16 cellular contexts compared by ENCODE assay signal in genomic region chr16:5108505-5109158, GRCh38. TPM values are rescaled to one million over a fixed set of nuclear protein-coding genes. Genes with fewer than 3 reads are reported as not detected.
DNase-seq lines count a peak whose midpoint lies in the region; ATAC-seq, FAIRE-seq and TF ChIP-seq lines count a peak whose summit lies in the region.
"Had no signal": no experiment of that assay in that cellular context is flagged by ENCODE, and none has a peak within 500 bp of the region (broad histone marks: within the 10 kb centered on the region; RNA-seq: fewer than 3 reads in every experiment).

No MANE protein-coding gene starts in this region.

- intact Hi-C loops in HepG2 (cut with micrococcal nuclease; ENCODE audit: unreplicated experiment) (no loop called here), right lobe of liver (cut with DNase I) (no loop called here), left ventricle myocardium superior (cut with micrococcal nuclease) (no loop called here), sigmoid colon (cut with DNase I) (no loop called here)

- ATAC-seq in HepG2 (peak; percentile 55), right lobe of liver (no peak), left ventricle myocardium superior (peak; percentile 82)
- ATAC-seq: A549; CD8-positive, alpha-beta T cell had no signal

- TF ChIP-seq EP300 in HepG2 (IDR thresholded peaks at IDR 0.05; ENCODE audit: low read depth in 2 of 2, low read length in 2 of 2), result no peak
- TF ChIP-seq EP300 in HepG2 (CRISPR knock-in tag; IDR thresholded peaks at IDR 0.05; ENCODE audit: borderline replicate concordance), result no peak
- no peak for TF ChIP-seq EP300 in sigmoid colon (IDR thresholded peaks at IDR 0.05)

- CTCF ChIA-PET in HepG2 (lab: Yijun Ruan, JAX; ENCODE audit: low intra/inter-chr PET ratio, low total read pairs), result no interaction called here

- no peaks in the 10 kb centered on the region for H3K36me3 ChIP-seq in HepG2 (replicated peaks in 1 of 2; ENCODE audit: control insufficient read depth in 1 of 2, insufficient read depth in 2 of 2, low read length in 2 of 2)
- H3K36me3 ChIP-seq in right lobe of liver, result no peaks in the 10 kb centered on the region
- H3K36me3 ChIP-seq in sigmoid colon, result no peaks in the 10 kb centered on the region

- no peak overlapping the region for H3K4me2 ChIP-seq in HepG2 (ENCODE audit: low read depth, low read length)
- H3K4me2 ChIP-seq: A549 had no signal

- POLR2A ChIA-PET in HepG2 (lab: Yijun Ruan, JAX), result interaction anchor here (1.3 to 2.3 kb wide), 2 partner anchors 10 to 26 kb away, joined by 4 to 9 read pairs; no protein-coding TSS in a partner anchor

- peaks cover 0 to 2% (median 1%) of the 10 kb centered on the region in 3 donors for H3K27me3 Mint-ChIP-seq in immature natural killer cell (ENCODE audit: low read depth in 3 of 3)

- H3K36me3 Mint-ChIP-seq in immature natural killer cell, result no peaks in the 10 kb centered on the region
- H3K36me3 Mint-ChIP-seq: CD14-positive monocyte; CD8-positive, alpha-beta T cell had no signal

- no TSS peak for BruUV-seq in HepG2 (replicated peaks; lab: Mats Ljungman, UMichigan)

- no peaks in the 10 kb centered on the region for H3K27me3 ChIP-seq in HepG2 (ENCODE audit: control insufficient read depth in 1 of 2, insufficient read depth in 2 of 2, low read length in 2 of 2)
- H3K27me3 ChIP-seq in right lobe of liver, result no peaks in the 10 kb centered on the region
- H3K27me3 ChIP-seq in sigmoid colon, result no peaks in the 10 kb centered on the region

- no peak for TF ChIP-seq CTCF in HepG2 (CRISPR knock-in tag; IDR thresholded peaks at IDR 0.05)
- no peak for TF ChIP-seq CTCF in right lobe of liver (IDR thresholded peaks at IDR 0.05)
- TF ChIP-seq CTCF in sigmoid colon (IDR thresholded peaks at IDR 0.05), result no peak

- no peak for TF ChIP-seq POLR2A in HepG2 (IDR thresholded peaks at IDR 0.05; ENCODE audit: insufficient read depth in 1 of 2, low read depth in 2 of 2, low read length in 2 of 2)
- no peak for TF ChIP-seq POLR2A in right lobe of liver (IDR thresholded peaks at IDR 0.05)
- TF ChIP-seq POLR2A in sigmoid colon (IDR thresholded peaks at IDR 0.05), result no peak
- TF ChIP-seq POLR2A in GM12892 (IDR thresholded peaks at IDR 0.05; ENCODE audit: low read depth, low read length), result no peak

- TF ChIP-seq RAD21 in HepG2 (CRISPR knock-in tag; IDR thresholded peaks at IDR 0.05), result no peak

- H3K9me3 Mint-ChIP-seq in immature natural killer cell, result no peaks in the 10 kb centered on the region
- H3K9me3 Mint-ChIP-seq: CD8-positive, alpha-beta T cell had no signal

- no peaks in the 10 kb centered on the region for H3K79me2 ChIP-seq in HepG2 (ENCODE audit: insufficient read depth, low read length)

- peaks cover 8% of the 10 kb centered on the region for H3K4me1 ChIP-seq in HepG2 (ENCODE audit: insufficient read depth, low read length)
- H3K4me1 ChIP-seq in right lobe of liver, result no peaks in the 10 kb centered on the region
- no peaks in the 10 kb centered on the region for H3K4me1 ChIP-seq in sigmoid colon
- H3K4me1 ChIP-seq: A549 had no signal

- no peaks in the 10 kb centered on the region for H4K20me1 ChIP-seq in HepG2 (ENCODE audit: insufficient read depth, low read length)

- in situ Hi-C loops in HepG2 (cut with HindIII; ENCODE audit: extremely low pct_ligation_motif_present, low pct_unique_long_range_greater_than_20kb), result no loop called here

- H3K9me3 ChIP-seq in HepG2 (ENCODE audit: low read length), result no peaks in the 10 kb centered on the region
- no peaks in the 10 kb centered on the region for H3K9me3 ChIP-seq in right lobe of liver
- H3K9me3 ChIP-seq in sigmoid colon, result no peaks in the 10 kb centered on the region
- H3K9me3 ChIP-seq: A549 had no signal

- H3K9ac ChIP-seq in HepG2 (ENCODE audit: insufficient read depth, low read depth, low read length), result no peak overlapping the region

- H3K27ac ChIP-seq in HepG2 (ENCODE audit: extremely low read length, insufficient read depth, low read length) (no peak overlapping the region), right lobe of liver (no peak overlapping the region), sigmoid colon (no peak overlapping the region)
- H3K27ac ChIP-seq: A549, HL-60 had no signal

- no peak for DNase-seq in HepG2 (ENCODE audit: low spot score)
- DNase-seq in right lobe of liver, result no peak
- peak; percentile 69 for DNase-seq in left ventricle myocardium superior
- peak; percentile 30 for DNase-seq in sigmoid colon
- no peak for DNase-seq in immature natural killer cell
- DNase-seq in GM12892 (ENCODE audit: insufficient read length), result no peak
- DNase-seq: CD8-positive, alpha-beta T cell; COR-L47; DMS153; GF-D8; H7 had no signal

- H3K27ac Mint-ChIP-seq in immature natural killer cell, result no peak overlapping the region
- H3K27ac Mint-ChIP-seq: CD14-positive monocyte; CD8-positive, alpha-beta T cell had no signal

- no peak overlapping the region for H2AFZ ChIP-seq in HepG2 (ENCODE audit: low read length)

- no peaks in the 10 kb centered on the region for H3K4me1 Mint-ChIP-seq in immature natural killer cell

- no peak overlapping the region for H3K4me3 Mint-ChIP-seq in immature natural killer cell
- H3K4me3 Mint-ChIP-seq: CD14-positive monocyte; CD8-positive, alpha-beta T cell had no signal

- FAIRE-seq in HepG2 (lab: Jason Lieb, UNC) (no peak), GM12892 (lab: Jason Lieb, UNC) (no peak)
- FAIRE-seq: A549, D721Med had no signal

- WGBS in HepG2 (ENCODE audit: low lambda C conversion rate), result 87% methylated on average over 27 of the region's 27 CpGs
- 92% methylated on average over 2 of the region's 27 CpGs for WGBS in right lobe of liver (ENCODE audit: insufficient coverage, low coverage, low lambda C conversion rate, missing lambda C conversion rate)
- 92 to 95% methylated on average over 27 of the region's 27 CpGs for WGBS in sigmoid colon, 2 donors

- H3K4me3 ChIP-seq in HepG2 (replicated peaks in 1 of 3; ENCODE audit: insufficient read depth in 1 of 3, low read depth in 2 of 3, low read length in 3 of 3) (no peak overlapping the region), right lobe of liver (no peak overlapping the region), sigmoid colon (no peak overlapping the region)
- H3K4me3 ChIP-seq: A549 had no signal

RNA-seq across cellular contexts. Expression of gene EEF2KMT, which starts 11.0 kb away (rescaled TPM):
- total RNA-seq in HepG2 (2016; rRNA removed; fragmentation: Illumina TruSeq; extraction: Trizol) (26.9 and 33.3 TPM in 2 replicates), right lobe of liver (10 to 100 TPM in 1 of 6 experiments, 1 to 10 TPM in 5; 6.0 to 10.8 (median 7.4) TPM), left ventricle myocardium superior (4.9 TPM), sigmoid colon (10 to 100 TPM in 2 of 4 donors, 1 to 10 TPM in 2; 8.1 to 11.1 (median 9.6) TPM)
- total RNA-seq in HepG2 (2016; cell fraction: cytosol; rRNA removed; fragmentation: Illumina TruSeq; extraction: Trizol; ENCODE audit: low read depth), result 23.3 and 24.2 TPM in 2 replicates
- 26.7 and 30.7 TPM in 2 replicates for total RNA-seq in HepG2 (2016; cell fraction: insoluble cytoplasmic fraction; rRNA removed; fragmentation: Illumina TruSeq; extraction: Trizol)
- total RNA-seq in HepG2 (2016; cell fraction: membrane; rRNA removed; fragmentation: Illumina TruSeq; extraction: Trizol), result 31.8 and 38.4 TPM in 2 replicates
- total RNA-seq in HepG2 (2016; cell fraction: nucleus; rRNA removed; fragmentation: Illumina TruSeq; extraction: Trizol), result 15.9 and 16.1 TPM in 2 replicates
- polyA plus RNA-seq in HepG2 (2011; rRNA removed) (10.7 and 16.4 TPM in 2 replicates), sigmoid colon (1 to 10 TPM; 4.2 to 9.8 (median 7.2) TPM), immature natural killer cell (10 to 100 TPM in 2 of 3 donors, 1 to 10 TPM in 1; 3.6 to 17.3 (median 11.8) TPM)
- 8.7 and 11.7 TPM in 2 replicates for polyA plus RNA-seq in HepG2 (2011; cell fraction: cytosol; rRNA removed)
- polyA plus RNA-seq in HepG2 (2011; cell fraction: nucleus; rRNA removed), result 16.8 and 18.0 TPM in 2 replicates
- polyA plus RNA-seq in HepG2 (2012), result 14.7 and 16.8 TPM in 2 replicates
- 29.8 and 33.9 TPM in 2 replicates for polyA plus RNA-seq in HepG2 (2016; cell fraction: cytosol; fragmentation: Illumina TruSeq; extraction: Trizol; ENCODE audit: low read depth)
- polyA plus RNA-seq in HepG2 (2016; cell fraction: insoluble cytoplasmic fraction; fragmentation: Illumina TruSeq; extraction: Trizol; ENCODE audit: low read depth), result 34.1 and 37.4 TPM in 2 replicates
- polyA plus RNA-seq in HepG2 (2016; cell fraction: membrane; fragmentation: Illumina TruSeq; extraction: Trizol; ENCODE audit: low read depth), result 33.8 and 34.3 TPM in 2 replicates
- 21.5 and 26.9 TPM in 2 replicates for polyA plus RNA-seq in HepG2 (2016; cell fraction: nucleus; fragmentation: Illumina TruSeq; extraction: Trizol; ENCODE audit: insufficient read depth, low read depth)
- polyA minus RNA-seq in HepG2 (2011; rRNA and poly(A)+ RNA removed; ENCODE audit: low replicate concordance), result 20.0 and 23.0 TPM in 2 replicates
- 6.0 and 6.5 TPM in 2 replicates for polyA minus RNA-seq in HepG2 (2011; cell fraction: cytosol; rRNA and poly(A)+ RNA removed)
- 10.3 and 11.7 TPM in 2 replicates for polyA minus RNA-seq in HepG2 (2011; cell fraction: nucleus; rRNA and poly(A)+ RNA removed)
- 7.6 TPM for polyA plus RNA-seq in GM12892 (2012; ENCODE audit: missing spikeins)

RNA-seq across cellular contexts. Expression of gene ALG1, which starts 37.0 kb away (rescaled TPM):
- total RNA-seq in HepG2 (2016; rRNA removed; fragmentation: Illumina TruSeq; extraction: Trizol) (39.6 and 75.6 TPM in 2 replicates), right lobe of liver (10 to 100 TPM; 16.0 to 28.0 (median 16.9) TPM), left ventricle myocardium superior (8.3 TPM), sigmoid colon (10 to 100 TPM in 3 of 4 donors, 1 to 10 TPM in 1; 9.7 to 30.4 (median 14.3) TPM)
- total RNA-seq in HepG2 (2016; cell fraction: cytosol; rRNA removed; fragmentation: Illumina TruSeq; extraction: Trizol; ENCODE audit: low read depth), result 7.6 and 8.9 TPM in 2 replicates
- total RNA-seq in HepG2 (2016; cell fraction: insoluble cytoplasmic fraction; rRNA removed; fragmentation: Illumina TruSeq; extraction: Trizol), result 38.5 and 76.0 TPM in 2 replicates
- total RNA-seq in HepG2 (2016; cell fraction: membrane; rRNA removed; fragmentation: Illumina TruSeq; extraction: Trizol), result 14.3 and 16.3 TPM in 2 replicates
- 78.0 and 84.8 TPM in 2 replicates for total RNA-seq in HepG2 (2016; cell fraction: nucleus; rRNA removed; fragmentation: Illumina TruSeq; extraction: Trizol)
- polyA plus RNA-seq in HepG2 (2011; rRNA removed) (43.3 and 51.5 TPM in 2 replicates), sigmoid colon (10 to 100 TPM in 1 of 3 donors, 1 to 10 TPM in 2; 2.4 to 35.0 (median 4.2) TPM), immature natural killer cell (10 to 100 TPM; 29.2 to 47.5 (median 32.8) TPM)
- 46.0 and 52.0 TPM in 2 replicates for polyA plus RNA-seq in HepG2 (2011; cell fraction: cytosol; rRNA removed)
- 37.8 and 40.2 TPM in 2 replicates for polyA plus RNA-seq in HepG2 (2011; cell fraction: nucleus; rRNA removed)
- 25.7 and 31.5 TPM in 2 replicates for polyA plus RNA-seq in HepG2 (2012)
- polyA plus RNA-seq in HepG2 (2016; cell fraction: cytosol; fragmentation: Illumina TruSeq; extraction: Trizol; ENCODE audit: low read depth), result 6.3 and 6.5 TPM in 2 replicates
- 36.3 and 37.9 TPM in 2 replicates for polyA plus RNA-seq in HepG2 (2016; cell fraction: insoluble cytoplasmic fraction; fragmentation: Illumina TruSeq; extraction: Trizol; ENCODE audit: low read depth)
- polyA plus RNA-seq in HepG2 (2016; cell fraction: membrane; fragmentation: Illumina TruSeq; extraction: Trizol; ENCODE audit: low read depth), result 10.1 and 11.8 TPM in 2 replicates
- 104 and 109 TPM in 2 replicates for polyA plus RNA-seq in HepG2 (2016; cell fraction: nucleus; fragmentation: Illumina TruSeq; extraction: Trizol; ENCODE audit: insufficient read depth, low read depth)
- polyA minus RNA-seq in HepG2 (2011; rRNA and poly(A)+ RNA removed; ENCODE audit: low replicate concordance), result 135 and 161 TPM in 2 replicates
- 28.6 and 36.3 TPM in 2 replicates for polyA minus RNA-seq in HepG2 (2011; cell fraction: cytosol; rRNA and poly(A)+ RNA removed)
- 50.0 and 65.8 TPM in 2 replicates for polyA minus RNA-seq in HepG2 (2011; cell fraction: nucleus; rRNA and poly(A)+ RNA removed)
- 8.6 TPM for polyA plus RNA-seq in GM12892 (2012; ENCODE audit: missing spikeins)

RNA-seq across cellular contexts. Expression of gene C16orf89, which starts 42.9 kb away (rescaled TPM):
- total RNA-seq in HepG2 (2016; rRNA removed; fragmentation: Illumina TruSeq; extraction: Trizol) (0.97 and 1.9 TPM in 2 replicates), right lobe of liver (not detected), left ventricle myocardium superior (2.9 TPM), sigmoid colon (10 to 100 TPM in 3 of 4 donors, 1 to 10 TPM in 1; 4.6 to 15.7 (median 13.4) TPM)
- 0.61 and 0.79 TPM in 2 replicates for total RNA-seq in HepG2 (2016; cell fraction: cytosol; rRNA removed; fragmentation: Illumina TruSeq; extraction: Trizol; ENCODE audit: low read depth)
- 0.45 and 1.1 TPM in 2 replicates for total RNA-seq in HepG2 (2016; cell fraction: insoluble cytoplasmic fraction; rRNA removed; fragmentation: Illumina TruSeq; extraction: Trizol)
- total RNA-seq in HepG2 (2016; cell fraction: membrane; rRNA removed; fragmentation: Illumina TruSeq; extraction: Trizol), result 0.76 and 1.0 TPM in 2 replicates
- 0.72 and 0.78 TPM in 2 replicates for total RNA-seq in HepG2 (2016; cell fraction: nucleus; rRNA removed; fragmentation: Illumina TruSeq; extraction: Trizol)
- polyA plus RNA-seq in HepG2 (2011; rRNA removed) (2.8 and 3.4 TPM in 2 replicates), sigmoid colon (1 to 10 TPM; 2.5 to 6.6 (median 2.7) TPM), immature natural killer cell (not detected)
- polyA plus RNA-seq in HepG2 (2011; cell fraction: cytosol; rRNA removed), result 2.8 TPM in 2 replicates
- 1.3 and 1.4 TPM in 2 replicates for polyA plus RNA-seq in HepG2 (2011; cell fraction: nucleus; rRNA removed)
- 1.7 and 2.7 TPM in 2 replicates for polyA plus RNA-seq in HepG2 (2012)
- polyA plus RNA-seq in HepG2 (2016; cell fraction: cytosol; fragmentation: Illumina TruSeq; extraction: Trizol; ENCODE audit: low read depth), result 0.58 and 0.68 TPM in 2 replicates
- 0.85 and 1.2 TPM in 2 replicates for polyA plus RNA-seq in HepG2 (2016; cell fraction: insoluble cytoplasmic fraction; fragmentation: Illumina TruSeq; extraction: Trizol; ENCODE audit: low read depth)
- polyA plus RNA-seq in HepG2 (2016; cell fraction: membrane; fragmentation: Illumina TruSeq; extraction: Trizol; ENCODE audit: low read depth), result 0.71 and 0.81 TPM in 2 replicates
- polyA plus RNA-seq in HepG2 (2016; cell fraction: nucleus; fragmentation: Illumina TruSeq; extraction: Trizol; ENCODE audit: insufficient read depth, low read depth), result 1.4 and 2.1 TPM in 2 replicates
- polyA minus RNA-seq in HepG2 (2011; rRNA and poly(A)+ RNA removed; ENCODE audit: low replicate concordance), result 1.0 TPM in 1 of 2 replicates, not detected in the other
- polyA minus RNA-seq in HepG2 (2011; cell fraction: cytosol; rRNA and poly(A)+ RNA removed), result 0.89 and 1.1 TPM in 2 replicates
- polyA minus RNA-seq in HepG2 (2011; cell fraction: nucleus; rRNA and poly(A)+ RNA removed), result 0.50 and 0.90 TPM in 2 replicates
- 0.23 TPM for polyA plus RNA-seq in GM12892 (2012; ENCODE audit: missing spikeins)
- total RNA-seq: CD8-positive, alpha-beta T cell had no signal
- polyA plus RNA-seq: A549, BJ, CD14-positive monocyte had no signal

Comparison
In these comparisons a context has a peak if more than half of its experiments do, and no peak if none do; other contexts are left out.
1. ATAC-seq: peak in HepG2 (single experiment) and left ventricle myocardium superior (single experiment); none in right lobe of liver (0 of 4).
2. DNase-seq: peak in left ventricle myocardium superior (single experiment) and sigmoid colon (single experiment); none in HepG2 (single experiment), right lobe of liver (0 of 3), immature natural killer cell (0 of 3) and GM12892 (single experiment).